Comparison of ENCODE assay signal across 9 cellular contexts in the genomic region with DNA sequence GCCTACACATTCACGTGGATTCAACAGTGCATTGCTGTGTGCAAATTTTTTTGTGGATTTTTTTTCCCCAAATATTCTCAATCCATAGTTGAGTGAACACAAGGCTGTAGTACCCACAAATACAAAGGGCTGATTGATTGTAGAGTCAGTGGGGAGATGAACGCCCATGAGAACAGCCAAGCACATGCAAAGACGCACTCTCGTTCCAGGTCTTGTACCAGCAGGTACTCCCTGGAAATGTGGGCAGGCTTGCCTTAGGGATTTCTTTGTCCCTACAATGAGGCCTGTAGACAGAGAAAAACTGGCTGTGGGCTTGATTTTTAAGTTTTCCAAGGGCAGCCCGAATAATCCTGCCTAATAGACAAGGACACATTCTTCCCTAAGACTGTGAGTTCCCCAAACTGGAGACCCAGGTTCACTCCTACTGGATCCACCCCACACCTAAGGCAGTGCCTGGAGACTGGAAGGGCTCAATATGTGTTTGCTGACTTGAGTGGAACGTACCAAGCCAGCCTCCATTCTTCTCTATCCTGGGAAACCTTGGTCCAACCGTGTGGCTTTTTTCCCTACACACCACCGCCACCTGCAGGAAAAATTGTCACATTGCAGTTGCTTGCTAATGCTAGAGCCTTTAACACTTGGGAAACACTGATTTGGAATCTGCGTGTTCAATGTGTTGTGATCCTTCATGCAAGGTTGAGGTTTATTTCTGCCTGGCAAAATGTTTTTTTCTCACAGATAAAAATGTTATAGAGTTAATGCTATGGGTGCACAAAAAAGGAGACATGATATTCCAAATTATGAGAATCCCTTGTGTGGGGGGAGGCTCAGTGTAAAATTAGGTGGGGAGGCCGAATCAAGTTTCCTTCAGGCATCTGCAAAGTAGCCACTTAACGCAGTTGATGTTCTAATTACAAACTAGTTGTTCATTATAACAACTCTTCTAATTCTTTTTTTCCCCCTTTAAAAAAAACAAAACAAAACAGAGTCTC. TPM values are rescaled to one million over a fixed set of nuclear protein-coding genes. Genes with fewer than 3 reads are reported as not detected.
DNase-seq lines count a peak whose midpoint lies in the region; ATAC-seq and TF ChIP-seq lines count a peak whose summit lies in the region.
"Had no signal": no experiment of that assay in that cellular context is flagged by ENCODE, and none has a peak within 500 bp of the region (broad histone marks: within the 10 kb centered on the region; RNA-seq: fewer than 3 reads in every experiment).

No MANE protein-coding gene starts in this region.

- CTCF ChIA-PET in CD4-positive, alpha-beta memory T cell (lab: Charles Lee; ENCODE audit: partially characterized antibody): no interaction called here

- no peaks in the 10 kb centered on the region for H3K36me3 Mint-ChIP-seq in mesothelial cell of epicardium
- H3K36me3 Mint-ChIP-seq in CD4-positive, alpha-beta memory T cell: no peaks in the 10 kb centered on the region
- H3K36me3 Mint-ChIP-seq: T-cell had no signal

- H3K27ac ChIP-seq in C4-2B (no peak overlapping the region), RWPE2 (ENCODE audit: poor library complexity, severe bottlenecking) (no peak overlapping the region)
- H3K27ac ChIP-seq in CD4-positive, alpha-beta memory T cell (ENCODE audit: low read depth, low read length): no peak overlapping the region

- no peaks in the 10 kb centered on the region for H3K27me3 ChIP-seq in RWPE2 (ENCODE audit: insufficient read depth, poor library complexity, severe bottlenecking)
- H3K27me3 ChIP-seq in CD4-positive, alpha-beta memory T cell (ENCODE audit: insufficient read depth, low read length): no peaks in the 10 kb centered on the region

- no peaks in the 10 kb centered on the region for H3K9me3 ChIP-seq in RWPE2 (ENCODE audit: severe bottlenecking)
- H3K9me3 ChIP-seq in CD4-positive, alpha-beta memory T cell (ENCODE audit: control insufficient read depth in 1 of 2, low read length in 2 of 2): no peaks in the 10 kb centered on the region

- peaks cover 7% of the 10 kb centered on the region for H3K4me1 ChIP-seq in RWPE2 (ENCODE audit: insufficient read depth, poor library complexity, severe bottlenecking)
- no peaks in the 10 kb centered on the region for H3K4me1 ChIP-seq in CD4-positive, alpha-beta memory T cell (ENCODE audit: insufficient read depth, low read length)

- no peak overlapping the region for H3K4me3 ChIP-seq in RWPE2 (ENCODE audit: severe bottlenecking)
- H3K4me3 ChIP-seq in CD4-positive, alpha-beta memory T cell (ENCODE audit: low read length in 2 of 2): no peak overlapping the region

- peaks cover 19% of the 10 kb centered on the region for H3K27me3 Mint-ChIP-seq in mesothelial cell of epicardium (ENCODE audit: low read depth)
- no peaks in the 10 kb centered on the region for H3K27me3 Mint-ChIP-seq in CD4-positive, alpha-beta memory T cell

- TF ChIP-seq CTCF in C4-2B (conservative IDR thresholded peaks at IDR 0.05) (peak; percentile 85), RWPE2 (IDR thresholded peaks at IDR 0.05; ENCODE audit: poor library complexity, severe bottlenecking) (peak; percentile 89), mesothelial cell of epicardium (IDR thresholded peaks at IDR 0.05; ENCODE audit: unreplicated experiment) (peak; percentile 98)

- intact Hi-C loops in CD4-positive, alpha-beta memory T cell (cut with micrococcal nuclease): no loop called here

- no peaks in the 10 kb centered on the region for H3K4me1 Mint-ChIP-seq in mesothelial cell of epicardium
- no peaks in the 10 kb centered on the region for H3K4me1 Mint-ChIP-seq in CD4-positive, alpha-beta memory T cell
- H3K4me1 Mint-ChIP-seq: T-cell had no signal

- H3K4me3 Mint-ChIP-seq in mesothelial cell of epicardium: no peak overlapping the region
- no peak overlapping the region for H3K4me3 Mint-ChIP-seq in CD4-positive, alpha-beta memory T cell
- H3K4me3 Mint-ChIP-seq: T-cell had no signal

- POLR2A ChIA-PET in CD4-positive, alpha-beta memory T cell (lab: Charles Lee; ENCODE audit: partially characterized antibody): no interaction called here

- no peaks in the 10 kb centered on the region for H3K9me3 Mint-ChIP-seq in mesothelial cell of epicardium
- H3K9me3 Mint-ChIP-seq in CD4-positive, alpha-beta memory T cell: peaks cover 0 to 5% (median 0%) of the 10 kb centered on the region in 8 donors
- H3K9me3 Mint-ChIP-seq: T-cell had no signal

- DNase-seq in NAMALWA (ENCODE audit: low spot score): peak; percentile 69
- DNase-seq in RWPE2 (ENCODE audit: low spot score): no peak
- peak; percentile 54 for DNase-seq in epidermal melanocyte (ENCODE audit: insufficient read length, low spot score)
- peak; percentile 43 to 75 for DNase-seq in mesothelial cell of epicardium (ENCODE audit: low spot score in 2 of 2, unreplicated experiment in 2 of 2)
- no peak for DNase-seq in CD4-positive, alpha-beta memory T cell

- ATAC-seq in GM18867 (IDR thresholded peaks at IDR 0.05; ENCODE audit: unreplicated experiment) (peak; percentile 56), RWPE2 (ENCODE audit: low read depth) (peak; percentile 81), GM19023 (IDR thresholded peaks at IDR 0.05; ENCODE audit: unreplicated experiment) (no peak)
- ATAC-seq: T-cell had no signal

- no peaks in the 10 kb centered on the region for H3K36me3 ChIP-seq in RWPE2 (ENCODE audit: low read depth)
- no peaks in the 10 kb centered on the region for H3K36me3 ChIP-seq in CD4-positive, alpha-beta memory T cell (ENCODE audit: insufficient read depth, low read length)

- H3K27ac Mint-ChIP-seq in mesothelial cell of epicardium: no peak overlapping the region
- no peak overlapping the region for H3K27ac Mint-ChIP-seq in CD4-positive, alpha-beta memory T cell
- H3K27ac Mint-ChIP-seq: T-cell had no signal

RNA-seq across cellular contexts. Expression of a gene that starts 49.3 kb away (rescaled TPM):
- total RNA-seq in mesothelial cell of epicardium: not detected in 3 replicates
- not detected for total RNA-seq in CD4-positive, alpha-beta memory T cell
- not detected for polyA plus RNA-seq in CD4-positive, alpha-beta memory T cell
- total RNA-seq: T-cell had no signal

Comparison
In these comparisons a context has a peak if more than half of its experiments do, and no peak if none do; other contexts are left out.
1. DNase-seq: peak in NAMALWA (single experiment), epidermal melanocyte (single experiment) and mesothelial cell of epicardium (2 of 2); none in RWPE2 (single experiment) and CD4-positive, alpha-beta memory T cell (0 of 5).
2. Peak in every context shown above with its lines, with median percentiles within 50 percentile points of each other: CTCF ChIP-seq.